11 cellular contexts compared by ENCODE assay signal in genomic region chr15:89067751-89068150, GRCh38. TPM values are rescaled to one million over a fixed set of nuclear protein-coding genes. Genes with fewer than 3 reads are reported as not detected.
DNase-seq lines count a peak whose midpoint lies in the region; ATAC-seq, FAIRE-seq and TF ChIP-seq lines count a peak whose summit lies in the region.
"Had no signal": no experiment of that assay in that cellular context is flagged by ENCODE, and none has a peak within 500 bp of the region (broad histone marks: within the 10 kb centered on the region; RNA-seq: fewer than 3 reads in every experiment).

No MANE protein-coding gene starts in this region.

- peak; percentile 39 for ATAC-seq in GM21381 (IDR thresholded peaks at IDR 0.05; ENCODE audit: unreplicated experiment)
- peak; percentile 14 for ATAC-seq in HG03442 (IDR thresholded peaks at IDR 0.05; ENCODE audit: unreplicated experiment)
- no peak for ATAC-seq in K562

- H3K4me3 ChIP-seq in K562, result no peak overlapping the region
- H3K4me3 ChIP-seq: suprapubic skin had no signal

- peak overlapping the region; percentile 88 for H3K27ac Mint-ChIP-seq in Calu3 (ENCODE audit: unreplicated experiment)

- BruUV-seq in Calu3 (replicated peaks; lab: Mats Ljungman, UMichigan) (no TSS peak), K562 (replicated peaks; lab: Mats Ljungman, UMichigan) (no TSS peak)

- CTCF ChIA-PET in Calu3 (lab: Charles Lee), result interaction anchor here (0.6 to 4.4 kb wide), 6 partner anchors 10 to 1251 kb away, joined by 3 to 21 read pairs (median 3); partner anchors contain the start of gene ABHD2
- CTCF ChIA-PET in K562 (lab: Yijun Ruan, JAX; ENCODE audit: low intra/inter-chr PET ratio), result no interaction called here

- H3K9ac ChIP-seq in K562 (ENCODE audit: insufficient read depth in 1 of 2, low read depth in 2 of 2, low read length in 2 of 2), result no peak overlapping the region
- H3K9ac ChIP-seq: parathyroid adenoma had no signal

- no peaks in the 10 kb centered on the region for H3K9me3 Mint-ChIP-seq in Calu3 (ENCODE audit: low read depth, unreplicated experiment)

- WGBS in K562 (ENCODE audit: insufficient coverage, low coverage, missing lambda C conversion rate), result 13% methylated on average over 1 of the region's 1 CpG

- POLR2A ChIA-PET in K562 (lab: Yijun Ruan, JAX), result no interaction called here

- H3K27me3 ChIP-seq in K562 (ENCODE audit: control insufficient read depth in 2 of 2, insufficient read depth in 2 of 2, low read length in 2 of 2), result no peaks in the 10 kb centered on the region
- H3K27me3 ChIP-seq: suprapubic skin had no signal

- peaks cover 10 to 25% of the 10 kb centered on the region in 2 experiments for H3K4me1 ChIP-seq in K562 (replicated peaks in 1 of 2; ENCODE audit: control insufficient read depth in 2 of 2, insufficient read depth in 2 of 2, low read length in 2 of 2)
- H3K4me1 ChIP-seq: parathyroid adenoma, suprapubic skin had no signal

- H3K36me3 ChIP-seq in K562 (ENCODE audit: control insufficient read depth, insufficient read depth, low read length), result no peaks in the 10 kb centered on the region
- H3K36me3 ChIP-seq: suprapubic skin had no signal

- peaks cover 33% of the 10 kb centered on the region for H3K9me3 ChIP-seq in K562 (replicated peaks; ENCODE audit: control insufficient read depth, insufficient read depth, low read depth, low read length)

- H3K27me3 Mint-ChIP-seq in Calu3 (ENCODE audit: unreplicated experiment), result no peaks in the 10 kb centered on the region

- no peaks in the 10 kb centered on the region for H4K20me1 ChIP-seq in K562 (replicated peaks; ENCODE audit: control insufficient read depth, insufficient read depth, low read length)

- TF ChIP-seq RAD21 in K562 (CRISPR knock-in tag; conservative IDR thresholded peaks at IDR 0.05 in 1 of 2, IDR thresholded peaks at IDR 0.05 in 1 of 2), result no peak

- peak overlapping the region; percentile 2 for H3K4me3 Mint-ChIP-seq in Calu3 (ENCODE audit: low read depth, unreplicated experiment)

- H3K9me1 ChIP-seq in K562 (ENCODE audit: control insufficient read depth, insufficient read depth, low read length), result no peaks in the 10 kb centered on the region

- DNase-seq in Calu3, result no peak
- DNase-seq in K562 (ENCODE audit: extremely low read depth in 1 of 4, low spot score in 3 of 4), result no peak
- no peak for DNase-seq in UCSD-AML1 (lab: John Stamatoyannopoulos, UW; ENCODE audit: unreplicated experiment)
- DNase-seq in germinal center (ENCODE audit: low spot score), result no peak
- DNase-seq in GDM1 (lab: John Stamatoyannopoulos, UW), result no peak
- no peak for DNase-seq in NCI-H2107 treated with DMSO at 0.1 percent for 48 hours (lab: John Stamatoyannopoulos, UW; ENCODE audit: unreplicated experiment)
- DNase-seq: DMS79 had no signal

- peaks cover 67% of the 10 kb centered on the region for H3K4me1 Mint-ChIP-seq in Calu3 (ENCODE audit: low read depth, unreplicated experiment)

- TF ChIP-seq POLR2A in K562 (conservative IDR thresholded peaks at IDR 0.05), result no peak

- in situ Hi-C loops in K562 (cut with MboI), result no loop called here

- no peak for TF ChIP-seq EP300 in K562 (IDR thresholded peaks at IDR 0.05; ENCODE audit: low read length)

- intact Hi-C loops in Calu3 (cut with micrococcal nuclease; ENCODE audit: unreplicated experiment), result loop anchor here (2.0 kb wide), 2 partner anchors 45 to 61 kb away; no protein-coding TSS in a partner anchor
- intact Hi-C loops in K562 (cut with micrococcal nuclease), result no loop called here

- TF ChIP-seq CTCF in Calu3 (IDR thresholded peaks at IDR 0.05; ENCODE audit: unreplicated experiment), result no peak
- no peak for TF ChIP-seq CTCF in K562 (IDR thresholded peaks at IDR 0.05 in 2 of 3, conservative IDR thresholded peaks at IDR 0.05 in 1 of 3; ENCODE audit: insufficient read depth in 2 of 3, low read depth in 1 of 3, low read length in 3 of 3)

- H2AFZ ChIP-seq in K562 (ENCODE audit: low read depth, low read length), result no peak overlapping the region
- H2AFZ ChIP-seq: parathyroid adenoma had no signal

- H3K27ac ChIP-seq in K562 (ENCODE audit: extremely low read depth, low read depth, low read length), result peak overlapping the region; percentile 55; the same call in 2 of the 3 replicates
- H3K27ac ChIP-seq: parathyroid adenoma, suprapubic skin had no signal

- no peaks in the 10 kb centered on the region for H3K79me2 ChIP-seq in K562 (ENCODE audit: control insufficient read depth, insufficient read depth, low read length)
- H3K79me2 ChIP-seq: parathyroid adenoma had no signal

- no peak for FAIRE-seq in K562 (lab: Jason Lieb, UNC)

- peaks cover 49% of the 10 kb centered on the region for H3K36me3 Mint-ChIP-seq in Calu3 (ENCODE audit: insufficient read depth, unreplicated experiment)

- H3K4me2 ChIP-seq in K562 (ENCODE audit: insufficient read depth, low read length), result no peak overlapping the region

TF ChIP-seq in K562, 482 proteins besides CTCF, POLR2A, EP300 and RAD21 (continues in another document):
- TF ChIP-seq MECOM (CRISPR knock-in tag; IDR thresholded peaks at IDR 0.05), result no peak
- no peak for TF ChIP-seq TAL1 (IDR thresholded peaks at IDR 0.05)
- TF ChIP-seq DPF2 (IDR thresholded peaks at IDR 0.05), result no peak
- TF ChIP-seq ZNF609 (CRISPR knock-in tag; IDR thresholded peaks at IDR 0.05; ENCODE audit: borderline replicate concordance), result no peak
- no peak for TF ChIP-seq NKRF (IDR thresholded peaks at IDR 0.05; ENCODE audit: borderline replicate concordance)
- TF ChIP-seq RUNX1 (IDR thresholded peaks at IDR 0.05; ENCODE audit: low read depth), result no peak
- TF ChIP-seq MBD2 (IDR thresholded peaks at IDR 0.05; ENCODE audit: borderline replicate concordance, low read depth), result no peak
- no peak for TF ChIP-seq PHB (CRISPR knock-in tag; IDR thresholded peaks at IDR 0.05)

RNA-seq across cellular contexts. Expression of gene ABHD2, which starts 20.5 kb away (rescaled TPM):
- 300 and 353 TPM in 2 replicates for total RNA-seq in Calu3 (2022)
- 132 and 172 TPM in 2 replicates for total RNA-seq in K562 (2011; cell fraction: chromatin; rRNA removed; ENCODE audit: low replicate concordance)
- 83.2 and 102 TPM in 2 replicates for total RNA-seq in K562 (2011; cell fraction: nucleolus; rRNA removed)
- 106 and 122 TPM in 2 replicates for total RNA-seq in K562 (2011; cell fraction: nucleoplasm; rRNA removed)
- total RNA-seq in K562 (2014; rRNA removed), result 33.0 and 57.6 TPM in 2 replicates
- 41.4 and 47.5 TPM in 2 replicates for total RNA-seq in K562 (2014; rRNA removed; fragmentation: Illumina TruSeq; extraction: Trizol)
- 48.9 and 49.2 TPM in 2 replicates for total RNA-seq in K562 (2015; rRNA removed; fragmentation: Illumina TruSeq; extraction: Trizol)
- total RNA-seq in K562 (2021), result 80.9 and 99.8 TPM in 2 replicates
- polyA plus RNA-seq in K562 (2011; rRNA removed), result 54.0 and 74.7 TPM in 2 replicates
- 51.7 and 55.3 TPM in 2 replicates for polyA plus RNA-seq in K562 (2011; cell fraction: cytosol; rRNA removed)
- polyA plus RNA-seq in K562 (2011; cell fraction: nucleus; rRNA removed), result 45.7 and 51.1 TPM in 2 replicates
- 31.8 and 34.6 TPM in 2 replicates for polyA plus RNA-seq in K562 (2012)
- 76.3 and 78.6 TPM in 2 replicates for polyA plus RNA-seq in K562 (2014; fragmentation: Illumina TruSeq; extraction: Trizol)
- 10 to 100 TPM; 16.9 to 18.1 TPM for polyA plus RNA-seq in K562 (2014; fragmentation: Nextera tagmentation; extraction: Ambion mirVana)
- polyA plus RNA-seq in K562 (2014; rRNA removed), result 30.4 and 34.5 TPM in 2 replicates
- 150 and 180 TPM in 2 replicates for polyA minus RNA-seq in K562 (2011; rRNA and poly(A)+ RNA removed)
- polyA minus RNA-seq in K562 (2011; cell fraction: cytosol; rRNA and poly(A)+ RNA removed), result 54.4 and 55.4 TPM in 2 replicates
- polyA minus RNA-seq in K562 (2011; cell fraction: nucleus; rRNA and poly(A)+ RNA removed), result 26.9 and 57.4 TPM in 2 replicates
